Comparison of ENCODE assay signal across 1 cellular context in the genomic region with DNA sequence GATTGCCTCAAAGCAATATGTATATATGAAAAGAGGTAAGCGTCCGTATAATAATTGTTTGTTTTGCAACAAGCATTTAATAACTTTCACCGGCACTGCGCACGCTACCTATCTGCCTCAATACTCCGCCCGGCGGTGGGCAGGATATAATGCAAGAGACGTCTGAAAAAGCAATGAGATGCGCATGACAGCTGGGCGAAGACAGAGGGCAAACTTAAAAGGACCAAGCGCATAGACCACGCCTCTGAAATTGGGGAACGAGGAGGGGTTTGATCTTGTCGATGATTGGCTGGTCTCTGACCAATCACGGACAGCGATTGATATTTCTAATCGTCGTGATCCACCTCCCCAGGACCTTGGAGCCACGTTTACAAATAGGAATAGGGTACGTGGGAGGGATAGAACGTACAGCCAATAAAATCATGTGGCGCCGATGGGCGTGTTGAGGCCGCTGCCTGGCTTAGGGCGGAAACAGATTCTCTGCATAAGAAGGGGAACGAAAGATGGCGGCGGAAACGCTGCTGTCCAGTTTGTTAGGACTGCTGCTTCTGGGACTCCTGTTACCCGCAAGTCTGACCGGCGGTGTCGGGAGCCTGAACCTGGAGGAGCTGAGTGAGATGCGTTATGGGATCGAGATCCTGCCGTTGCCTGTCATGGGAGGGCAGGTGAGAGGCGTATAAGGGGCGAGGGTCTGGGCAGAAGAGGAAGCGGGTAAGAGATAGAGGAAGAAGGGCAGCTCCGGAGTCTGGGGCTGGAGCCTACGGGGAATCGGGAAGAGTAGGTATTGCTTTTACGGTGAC.
A peak's percentile ranks its signal among the peaks of the same experiment; 100 is the strongest.
TF ChIP-seq lines count a peak whose summit lies in the region.

OS9 (plus strand) TSS at position 474 of the 800 bp plus-strand sequence; CDS start at position 504, 30 bp downstream.

TF ChIP-seq in K562, 482 proteins besides CTCF, POLR2A, EP300 and RAD21 (continued from another document and continues in another):
- TF ChIP-seq, protein P1, sequence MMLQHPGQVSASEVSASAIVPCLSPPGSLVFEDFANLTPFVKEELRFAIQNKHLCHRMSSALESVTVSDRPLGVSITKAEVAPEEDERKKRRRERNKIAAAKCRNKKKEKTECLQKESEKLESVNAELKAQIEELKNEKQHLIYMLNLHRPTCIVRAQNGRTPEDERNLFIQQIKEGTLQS (IDR thresholded peaks at IDR 0.05): no peak
- TF ChIP-seq, protein P1 (CRISPR knock-in tag; conservative IDR thresholded peaks at IDR 0.05): no peak
- TF ChIP-seq, protein P2, sequence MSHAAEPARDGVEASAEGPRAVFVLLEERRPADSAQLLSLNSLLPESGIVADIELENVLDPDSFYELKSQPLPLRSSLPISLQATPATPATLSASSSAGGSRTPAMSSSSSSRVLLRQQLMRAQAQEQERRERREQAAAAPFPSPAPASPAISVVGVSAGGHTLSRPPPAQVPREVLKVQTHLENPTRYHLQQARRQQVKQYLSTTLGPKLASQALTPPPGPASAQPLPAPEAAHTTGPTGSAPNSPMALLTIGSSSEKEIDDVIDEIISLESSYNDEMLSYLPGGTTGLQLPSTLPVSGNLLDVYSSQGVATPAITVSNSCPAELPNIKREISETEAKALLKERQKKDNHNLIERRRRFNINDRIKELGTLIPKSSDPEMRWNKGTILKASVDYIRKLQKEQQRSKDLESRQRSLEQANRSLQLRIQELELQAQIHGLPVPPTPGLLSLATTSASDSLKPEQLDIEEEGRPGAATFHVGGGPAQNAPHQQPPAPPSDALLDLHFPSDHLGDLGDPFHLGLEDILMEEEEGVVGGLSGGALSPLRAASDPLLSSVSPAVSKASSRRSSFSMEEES (CRISPR knock-in tag; IDR thresholded peaks at IDR 0.05): no peak
- no peak for TF ChIP-seq KAT7 (CRISPR knock-in tag; IDR thresholded peaks at IDR 0.05; ENCODE audit: borderline replicate concordance)
- TF ChIP-seq RUNX1 (IDR thresholded peaks at IDR 0.05; ENCODE audit: low read depth): no peak; the same call in 1 of the 2 replicates
- TF ChIP-seq ZNF232 (CRISPR knock-in tag; IDR thresholded peaks at IDR 0.05): no peak
- no peak for TF ChIP-seq TFAM (CRISPR knock-in tag; conservative IDR thresholded peaks at IDR 0.05)
- no peak for TF ChIP-seq BCLAF1 (IDR thresholded peaks at IDR 0.05; ENCODE audit: borderline replicate concordance in 1 of 2, control insufficient read depth in 1 of 2, low read depth in 2 of 2, low read length in 1 of 2)
- peak; percentile 78; the same call in 1 of the 2 replicates for TF ChIP-seq MTA3 (IDR thresholded peaks at IDR 0.05; ENCODE audit: borderline replicate concordance)
- no peak for TF ChIP-seq HNRNPUL1 (IDR thresholded peaks at IDR 0.05; ENCODE audit: low read length)
- peak; percentile 90 for TF ChIP-seq NFRKB (IDR thresholded peaks at IDR 0.05; ENCODE audit: low read depth)
- TF ChIP-seq ELF1 (tag; IDR thresholded peaks at IDR 0.05): peak; percentile 97
- peak; percentile 97 for TF ChIP-seq KDM5B (IDR thresholded peaks at IDR 0.05; ENCODE audit: insufficient replicate concordance, low read depth, low read length)
- TF ChIP-seq, protein P3, sequence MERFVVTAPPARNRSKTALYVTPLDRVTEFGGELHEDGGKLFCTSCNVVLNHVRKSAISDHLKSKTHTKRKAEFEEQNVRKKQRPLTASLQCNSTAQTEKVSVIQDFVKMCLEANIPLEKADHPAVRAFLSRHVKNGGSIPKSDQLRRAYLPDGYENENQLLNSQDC (CRISPR knock-in tag; IDR thresholded peaks at IDR 0.05): no peak
- TF ChIP-seq ZNF197 (CRISPR knock-in tag; IDR thresholded peaks at IDR 0.05; ENCODE audit: low read depth): no peak
- TF ChIP-seq EZH2 (IDR thresholded peaks at IDR 0.05; ENCODE audit: borderline replicate concordance, low read depth, low read length): no peak
- TF ChIP-seq PPARD (CRISPR knock-in tag; IDR thresholded peaks at IDR 0.05): no peak
- 0 out of 2 replicates have a peak, but pooled peaks have one; percentile 31 for TF ChIP-seq NBN (IDR thresholded peaks at IDR 0.05; ENCODE audit: low read depth)
- no peak for TF ChIP-seq STAT5B (CRISPR knock-in tag; IDR thresholded peaks at IDR 0.05)
- TF ChIP-seq ZFP1 (CRISPR knock-in tag; IDR thresholded peaks at IDR 0.05): no peak
- TF ChIP-seq RB1 (IDR thresholded peaks at IDR 0.05; ENCODE audit: low read depth): no peak
- no peak for TF ChIP-seq ZNF644 (tag; IDR thresholded peaks at IDR 0.05; ENCODE audit: low read depth)
- no peak for TF ChIP-seq RFX1 (IDR thresholded peaks at IDR 0.05)
- no peak for TF ChIP-seq ETV6 (IDR thresholded peaks at IDR 0.05; ENCODE audit: borderline replicate concordance in 1 of 2, low read depth in 2 of 2, low read length in 1 of 2)
- no peak for TF ChIP-seq ETV6 (CRISPR knock-in tag; IDR thresholded peaks at IDR 0.05; ENCODE audit: borderline replicate concordance)
- peak; percentile 14 for TF ChIP-seq FOXM1 (IDR thresholded peaks at IDR 0.05; ENCODE audit: low read depth)
- TF ChIP-seq FOXM1 (CRISPR knock-in tag; IDR thresholded peaks at IDR 0.05; ENCODE audit: low read depth): no peak
- TF ChIP-seq, protein P4, sequence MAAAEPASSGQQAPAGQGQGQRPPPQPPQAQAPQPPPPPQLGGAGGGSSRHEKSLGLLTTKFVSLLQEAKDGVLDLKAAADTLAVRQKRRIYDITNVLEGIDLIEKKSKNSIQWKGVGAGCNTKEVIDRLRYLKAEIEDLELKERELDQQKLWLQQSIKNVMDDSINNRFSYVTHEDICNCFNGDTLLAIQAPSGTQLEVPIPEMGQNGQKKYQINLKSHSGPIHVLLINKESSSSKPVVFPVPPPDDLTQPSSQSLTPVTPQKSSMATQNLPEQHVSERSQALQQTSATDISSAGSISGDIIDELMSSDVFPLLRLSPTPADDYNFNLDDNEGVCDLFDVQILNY (CRISPR knock-in tag; IDR thresholded peaks at IDR 0.05): no peak
- no peak for TF ChIP-seq ZNF124 (CRISPR knock-in tag; IDR thresholded peaks at IDR 0.05)
- TF ChIP-seq MTA1 (IDR thresholded peaks at IDR 0.05; ENCODE audit: borderline replicate concordance): no peak; the same call in 1 of the 2 replicates
- TF ChIP-seq FOXA1 (IDR thresholded peaks at IDR 0.05; ENCODE audit: borderline replicate concordance): no peak
- no peak for TF ChIP-seq SAFB (IDR thresholded peaks at IDR 0.05; ENCODE audit: borderline replicate concordance, low read depth, low read length)
- TF ChIP-seq NCOA6 (IDR thresholded peaks at IDR 0.05): no peak
- no peak for TF ChIP-seq BRF1 (IDR thresholded peaks at IDR 0.05; ENCODE audit: borderline replicate concordance, extremely low read depth, insufficient read length)
- TF ChIP-seq, protein P5, sequence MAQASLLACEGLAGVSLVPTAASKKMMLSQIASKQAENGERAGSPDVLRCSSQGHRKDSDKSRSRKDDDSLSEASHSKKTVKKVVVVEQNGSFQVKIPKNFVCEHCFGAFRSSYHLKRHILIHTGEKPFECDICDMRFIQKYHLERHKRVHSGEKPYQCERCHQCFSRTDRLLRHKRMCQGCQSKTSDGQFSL (CRISPR knock-in tag; IDR thresholded peaks at IDR 0.05): no peak
- TF ChIP-seq, protein P5 (tag; IDR thresholded peaks at IDR 0.05): no peak
- no peak for TF ChIP-seq IRF1 (CRISPR knock-in tag; IDR thresholded peaks at IDR 0.05; ENCODE audit: borderline replicate concordance)
- TF ChIP-seq ZNF354B (CRISPR knock-in tag; IDR thresholded peaks at IDR 0.05): no peak
- no peak for TF ChIP-seq NR1H2 (CRISPR knock-in tag; IDR thresholded peaks at IDR 0.05)
- no peak for TF ChIP-seq PRPF4 (IDR thresholded peaks at IDR 0.05; ENCODE audit: insufficient read depth, low read depth, low read length, poor library complexity, severe bottlenecking)
- no peak for TF ChIP-seq KDM1A (IDR thresholded peaks at IDR 0.05)
- TF ChIP-seq, protein P6, sequence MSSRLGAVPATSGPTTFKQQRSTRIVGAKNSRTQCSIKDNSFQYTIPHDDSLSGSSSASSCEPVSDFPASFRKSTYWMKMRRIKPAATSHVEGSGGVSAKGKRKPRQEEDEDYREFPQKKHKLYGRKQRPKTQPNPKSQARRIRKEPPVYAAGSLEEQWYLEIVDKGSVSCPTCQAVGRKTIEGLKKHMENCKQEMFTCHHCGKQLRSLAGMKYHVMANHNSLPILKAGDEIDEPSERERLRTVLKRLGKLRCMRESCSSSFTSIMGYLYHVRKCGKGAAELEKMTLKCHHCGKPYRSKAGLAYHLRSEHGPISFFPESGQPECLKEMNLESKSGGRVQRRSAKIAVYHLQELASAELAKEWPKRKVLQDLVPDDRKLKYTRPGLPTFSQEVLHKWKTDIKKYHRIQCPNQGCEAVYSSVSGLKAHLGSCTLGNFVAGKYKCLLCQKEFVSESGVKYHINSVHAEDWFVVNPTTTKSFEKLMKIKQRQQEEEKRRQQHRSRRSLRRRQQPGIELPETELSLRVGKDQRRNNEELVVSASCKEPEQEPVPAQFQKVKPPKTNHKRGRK (tag; IDR thresholded peaks at IDR 0.05): no peak
- no peak for TF ChIP-seq ARID2 (IDR thresholded peaks at IDR 0.05)
- peak; percentile 56; the same call in 1 of the 2 replicates for TF ChIP-seq KLF16 (IDR thresholded peaks at IDR 0.05)
- TF ChIP-seq MCM3 (IDR thresholded peaks at IDR 0.05): no peak
- TF ChIP-seq BMI1 (IDR thresholded peaks at IDR 0.05; ENCODE audit: low read length): no peak
- no peak for TF ChIP-seq TBL1XR1 (IDR thresholded peaks at IDR 0.05; ENCODE audit: low read length in 2 of 2)
- TF ChIP-seq ZNF253 (CRISPR knock-in tag; conservative IDR thresholded peaks at IDR 0.05): no peak
- no peak for TF ChIP-seq BRD4 (IDR thresholded peaks at IDR 0.05)
- TF ChIP-seq, protein P7, sequence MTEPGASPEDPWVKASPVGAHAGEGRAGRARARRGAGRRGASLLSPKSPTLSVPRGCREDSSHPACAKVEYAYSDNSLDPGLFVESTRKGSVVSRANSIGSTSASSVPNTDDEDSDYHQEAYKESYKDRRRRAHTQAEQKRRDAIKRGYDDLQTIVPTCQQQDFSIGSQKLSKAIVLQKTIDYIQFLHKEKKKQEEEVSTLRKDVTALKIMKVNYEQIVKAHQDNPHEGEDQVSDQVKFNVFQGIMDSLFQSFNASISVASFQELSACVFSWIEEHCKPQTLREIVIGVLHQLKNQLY (CRISPR knock-in tag; conservative IDR thresholded peaks at IDR 0.05): no peak
- peak; percentile 74 for TF ChIP-seq HDAC2 (IDR thresholded peaks at IDR 0.05)
- no peak for TF ChIP-seq CBX8 (IDR thresholded peaks at IDR 0.05; ENCODE audit: borderline replicate concordance, extremely low read depth, low read depth, low read length, poor library complexity, severe bottlenecking)
- no peak for TF ChIP-seq XRCC4 (IDR thresholded peaks at IDR 0.05; ENCODE audit: extremely low read depth, insufficient read depth, insufficient read length)
- TF ChIP-seq SIRT6 (IDR thresholded peaks at IDR 0.05; ENCODE audit: low read depth, low read length): no peak
- TF ChIP-seq MECOM (CRISPR knock-in tag; IDR thresholded peaks at IDR 0.05): no peak
- TF ChIP-seq SP1 (CRISPR knock-in tag; IDR thresholded peaks at IDR 0.05): peak; percentile 94; the same call in 1 of the 2 replicates
- no peak for TF ChIP-seq ZNF57 (CRISPR knock-in tag; IDR thresholded peaks at IDR 0.05)
- peak in 1 of 2 experiments; percentile 53; a peak in 2 of 4 replicates for TF ChIP-seq MAZ (CRISPR knock-in tag; conservative IDR thresholded peaks at IDR 0.05 in 1 of 2, IDR thresholded peaks at IDR 0.05 in 1 of 2)
- TF ChIP-seq ZNF398 (CRISPR knock-in tag; IDR thresholded peaks at IDR 0.05): no peak
